ENCODE assay signal across 22 cellular contexts in the genomic region with DNA sequence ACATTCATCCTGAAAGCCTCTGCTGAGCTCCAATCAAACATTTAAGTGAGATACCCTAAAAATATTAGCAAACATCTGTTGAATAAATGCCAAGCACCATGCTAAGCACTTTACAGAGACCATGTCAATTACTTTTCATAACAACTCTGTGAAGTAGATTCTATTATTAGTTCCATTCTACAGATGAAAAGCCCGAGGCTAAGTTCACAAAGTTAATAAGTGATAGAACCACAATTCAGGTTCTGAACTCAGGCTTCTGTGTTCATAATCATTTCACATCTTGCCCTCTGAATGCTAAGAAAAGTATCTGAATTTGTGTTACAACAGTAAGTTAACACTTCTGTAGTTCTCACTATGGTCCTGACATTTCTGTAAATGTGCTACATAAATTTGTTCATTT.
"Had no signal": no experiment of that assay in that cellular context is flagged by ENCODE, and none has a peak within 500 bp of the region (broad histone marks: within the 10 kb centered on the region; RNA-seq: fewer than 3 reads in every experiment).

No MANE protein-coding gene starts in this region.

- H3K36me3 ChIP-seq: gastroesophageal sphincter had no signal

- DNase-seq: activated CD4-positive, alpha-beta memory T cell treated with anti-CD3 and anti-CD28 coated beads, Interleukin-2, amount 10 ng/mL, durations not matched to agents 7 days and 5 days; activated CD4-positive, alpha-beta T cell treated with anti-CD3 and anti-CD28 coated beads for 4 hours; activated CD8-positive, alpha-beta memory T cell treated with anti-CD3 and anti-CD28 coated beads, Interleukin-2, amount 10 ng/mL, durations not matched to agents 7 days and 5 days; activated naive CD4-positive, alpha-beta T cell; activated naive CD8-positive, alpha-beta T cell treated with anti-CD3 and anti-CD28 coated beads for 36 hours; amniotic stem cell; effector CD8-positive, alpha-beta T cell; heart left ventricle; kidney; left lung; stimulated activated CD4-positive, alpha-beta T cell treated with anti-CD3 and anti-CD28 coated beads, Interleukin-12 subunit alpha, Interleukin-12 subunit beta, amount 100 ng/mL, for 4 hours; stimulated activated CD4-positive, alpha-beta T cell treated with anti-CD3 and anti-CD28 coated beads, Interleukin-1b, Interleukin-23, amount 100 ng/mL, for 48 hours; stimulated activated naive CD8-positive, alpha-beta T cell treated with anti-CD3 and anti-CD28 coated beads, Interleukin-15, amount 100 ng/mL, for 72 hours; testis had no signal

- H3K4me1 ChIP-seq: gastroesophageal sphincter, heart left ventricle, left lung, testis had no signal

- H3K9me3 Mint-ChIP-seq: activated CD4-positive, alpha-beta memory T cell treated with anti-CD3 and anti-CD28 coated beads, Interleukin-2, amount 10 ng/mL, durations not matched to agents 7 days and 5 days; activated naive CD8-positive, alpha-beta T cell treated with anti-CD3 and anti-CD28 coated beads for 36 hours; dendritic cell treated with granulocyte-macrophage colony-stimulating factor and Interleukin-4, amounts not matched to agents 40 ng/mL and 50 ng/mL, for 4 days; neural crest cell; stimulated activated naive CD8-positive, alpha-beta T cell treated with anti-CD3 and anti-CD28 coated beads, Interleukin-15, amount 100 ng/mL, for 72 hours; type B pancreatic cell; WTC11 had no signal

- H3K27ac ChIP-seq: gastroesophageal sphincter, heart left ventricle, left lung, testis had no signal

- H3K4me3 ChIP-seq: gastroesophageal sphincter, heart left ventricle, left lung, testis had no signal

- H3K4me3 Mint-ChIP-seq: activated CD4-positive, alpha-beta memory T cell treated with anti-CD3 and anti-CD28 coated beads, Interleukin-2, amount 10 ng/mL, durations not matched to agents 7 days and 5 days; activated CD8-positive, alpha-beta memory T cell treated with anti-CD3 and anti-CD28 coated beads, Interleukin-2, amount 10 ng/mL, durations not matched to agents 7 days and 5 days; activated naive CD8-positive, alpha-beta T cell treated with anti-CD3 and anti-CD28 coated beads for 36 hours; dendritic cell treated with granulocyte-macrophage colony-stimulating factor and Interleukin-4, amounts not matched to agents 40 ng/mL and 50 ng/mL, for 4 days; neural crest cell; stimulated activated naive CD8-positive, alpha-beta T cell treated with anti-CD3 and anti-CD28 coated beads, Interleukin-15, amount 100 ng/mL, for 72 hours; type B pancreatic cell; WTC11 had no signal

- H3K27me3 Mint-ChIP-seq: activated CD4-positive, alpha-beta memory T cell treated with anti-CD3 and anti-CD28 coated beads, Interleukin-2, amount 10 ng/mL, durations not matched to agents 7 days and 5 days; activated CD8-positive, alpha-beta memory T cell treated with anti-CD3 and anti-CD28 coated beads, Interleukin-2, amount 10 ng/mL, durations not matched to agents 7 days and 5 days; activated naive CD8-positive, alpha-beta T cell treated with anti-CD3 and anti-CD28 coated beads for 36 hours; dendritic cell treated with granulocyte-macrophage colony-stimulating factor and Interleukin-4, amounts not matched to agents 40 ng/mL and 50 ng/mL, for 4 days; progenitor cell of endocrine pancreas; stimulated activated naive CD8-positive, alpha-beta T cell treated with anti-CD3 and anti-CD28 coated beads, Interleukin-15, amount 100 ng/mL, for 72 hours; type B pancreatic cell had no signal

- H3K4me1 Mint-ChIP-seq: neural crest cell; stimulated activated naive CD8-positive, alpha-beta T cell treated with anti-CD3 and anti-CD28 coated beads, Interleukin-15, amount 100 ng/mL, for 72 hours had no signal

- FAIRE-seq: kidney, TTC549 had no signal

- ATAC-seq: activated CD8-positive, alpha-beta memory T cell treated with anti-CD3 and anti-CD28 coated beads, Interleukin-2, amount 10 ng/mL, durations not matched to agents 7 days and 5 days; esophagus mucosa; gastroesophageal sphincter; heart left ventricle; left lung; stimulated activated naive CD8-positive, alpha-beta T cell treated with anti-CD3 and anti-CD28 coated beads, Interleukin-15, amount 100 ng/mL, for 72 hours; WTC11 had no signal

- H3K27ac Mint-ChIP-seq: activated CD4-positive, alpha-beta memory T cell treated with anti-CD3 and anti-CD28 coated beads, Interleukin-2, amount 10 ng/mL, durations not matched to agents 7 days and 5 days; activated CD8-positive, alpha-beta memory T cell treated with anti-CD3 and anti-CD28 coated beads, Interleukin-2, amount 10 ng/mL, durations not matched to agents 7 days and 5 days; activated naive CD8-positive, alpha-beta T cell treated with anti-CD3 and anti-CD28 coated beads for 36 hours; dendritic cell treated with granulocyte-macrophage colony-stimulating factor and Interleukin-4, amounts not matched to agents 40 ng/mL and 50 ng/mL, for 4 days; progenitor cell of endocrine pancreas; stimulated activated naive CD8-positive, alpha-beta T cell treated with anti-CD3 and anti-CD28 coated beads, Interleukin-15, amount 100 ng/mL, for 72 hours; type B pancreatic cell; WTC11 had no signal

- H3K27me3 ChIP-seq: gastroesophageal sphincter, heart left ventricle, left lung, testis had no signal
